Comparison of ENCODE assay signal across 17 cellular contexts in the genomic region with DNA sequence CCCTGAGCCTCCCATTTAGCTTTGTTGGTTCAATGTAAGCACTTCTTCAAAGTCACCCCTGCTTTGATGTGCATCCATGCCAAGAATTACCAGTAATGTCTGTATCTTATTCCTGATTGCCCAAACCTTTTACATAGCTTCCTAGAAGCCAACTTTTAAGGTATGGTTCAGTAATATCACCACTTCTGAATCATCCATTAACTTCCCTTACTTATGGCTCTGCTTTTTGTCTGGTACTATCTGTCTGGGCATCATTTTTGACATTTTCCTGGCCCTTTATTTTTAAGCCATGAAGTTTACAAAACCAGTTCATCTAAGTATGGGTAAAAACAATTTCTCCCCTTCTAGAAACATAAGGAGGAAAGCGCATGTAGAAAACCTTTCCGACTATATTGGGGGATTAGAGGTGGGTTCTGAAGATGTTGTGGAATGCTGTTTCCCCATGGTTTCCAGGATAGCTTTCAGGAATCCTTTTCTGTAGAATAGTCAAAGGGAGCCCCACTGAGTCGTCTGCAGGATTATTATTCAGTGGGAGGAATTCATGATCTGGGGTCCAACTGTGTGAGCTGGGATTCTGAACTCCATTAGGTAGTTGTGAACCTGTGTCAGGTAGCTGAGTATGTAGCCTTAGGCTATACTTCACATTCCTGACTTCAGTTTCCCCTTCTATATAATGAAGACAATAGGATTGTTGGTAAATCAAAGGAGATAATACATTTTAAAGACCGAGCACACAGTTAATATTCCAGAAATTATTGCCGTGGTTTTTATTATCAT.
DNase-seq lines count a peak whose midpoint lies in the region; ATAC-seq and TF ChIP-seq lines count a peak whose summit lies in the region.
"Had no signal": no experiment of that assay in that cellular context is flagged by ENCODE, and none has a peak within 500 bp of the region (broad histone marks: within the 10 kb centered on the region; RNA-seq: fewer than 3 reads in every experiment).

No MANE protein-coding gene starts in this region.

- H3K27me3 Mint-ChIP-seq in GM23338 (ENCODE audit: insufficient read depth, low read depth, poor library complexity) = peaks cover 3% of the 10 kb centered on the region
- peaks cover 3% of the 10 kb centered on the region for H3K27me3 Mint-ChIP-seq in activated CD8-positive, alpha-beta memory T cell treated with anti-CD3 and anti-CD28 coated beads, Interleukin-2, amount 10 ng/mL, durations not matched to agents 7 days and 5 days

- H3K27ac ChIP-seq in GM23338 (ENCODE audit: low read depth) (no peak overlapping the region), esophagus muscularis mucosa (replicated peaks in 1 of 4) (no peak overlapping the region), RWPE1 (no peak overlapping the region)
- H3K27ac ChIP-seq: BLaER1, HL-60 had no signal

- H3K36me3 ChIP-seq in GM23338 (ENCODE audit: insufficient read depth) (no peaks in the 10 kb centered on the region), esophagus muscularis mucosa (no peaks in the 10 kb centered on the region), neuron (ENCODE audit: insufficient read depth, low read length) (no peaks in the 10 kb centered on the region)
- H3K36me3 ChIP-seq: BLaER1, HAP-1 had no signal

- CTCF ChIA-PET in RWPE1 (lab: Yijun Ruan, JAX) = no interaction called here
- CTCF ChIA-PET in activated CD8-positive, alpha-beta memory T cell treated with anti-CD3 and anti-CD28 coated beads, Interleukin-2, amount 10 ng/mL, durations not matched to agents 7 days and 5 days (lab: Charles Lee) = no interaction called here

- intact Hi-C loops in esophagus muscularis mucosa (cut with DNase I) = no loop called here

- peaks cover 16% of the 10 kb centered on the region for H3K4me1 Mint-ChIP-seq in GM23338
- H3K4me1 Mint-ChIP-seq in activated CD8-positive, alpha-beta memory T cell treated with anti-CD3 and anti-CD28 coated beads, Interleukin-2, amount 10 ng/mL, durations not matched to agents 7 days and 5 days = no peaks in the 10 kb centered on the region
- H3K4me1 Mint-ChIP-seq: CD14-positive monocyte; CD4-positive, alpha-beta memory T cell had no signal

- H3K9me2 ChIP-seq in GM23338 (ENCODE audit: insufficient read depth) = no peaks in the 10 kb centered on the region

- H3K4me3 ChIP-seq in GM23338 = no peak overlapping the region
- no peak overlapping the region for H3K4me3 ChIP-seq in esophagus muscularis mucosa
- H3K4me3 ChIP-seq in neuron (ENCODE audit: low read length) = no peak overlapping the region
- H3K4me3 ChIP-seq: BLaER1, HAP-1 had no signal

- H3K4me3 Mint-ChIP-seq in GM23338 = no peak overlapping the region
- no peak overlapping the region for H3K4me3 Mint-ChIP-seq in activated CD8-positive, alpha-beta memory T cell treated with anti-CD3 and anti-CD28 coated beads, Interleukin-2, amount 10 ng/mL, durations not matched to agents 7 days and 5 days
- H3K4me3 Mint-ChIP-seq: CD14-positive monocyte had no signal

- H3K9me3 Mint-ChIP-seq in GM23338 = no peaks in the 10 kb centered on the region
- no peaks in the 10 kb centered on the region for H3K9me3 Mint-ChIP-seq in activated CD8-positive, alpha-beta memory T cell treated with anti-CD3 and anti-CD28 coated beads, Interleukin-2, amount 10 ng/mL, durations not matched to agents 7 days and 5 days (ENCODE audit: low read depth)
- H3K9me3 Mint-ChIP-seq: CD4-positive, alpha-beta memory T cell had no signal

- ATAC-seq in GM23338 = peak; percentile 67
- ATAC-seq in SK-N-SH treated with all-trans-retinoic acid at 6 μM for 48 hours = peak; percentile 74
- ATAC-seq in left lobe of liver = no peak
- ATAC-seq in activated CD8-positive, alpha-beta memory T cell treated with anti-CD3 and anti-CD28 coated beads, Interleukin-2, amount 10 ng/mL, durations not matched to agents 7 days and 5 days = no peak

- H3K4me2 ChIP-seq in GM23338 = no peak overlapping the region

- no peak for TF ChIP-seq POLR2A in esophagus muscularis mucosa (IDR thresholded peaks at IDR 0.05; ENCODE audit: low read depth)

- POLR2A ChIA-PET in RWPE1 (lab: Yijun Ruan, JAX; ENCODE audit: low non-redundant PET) = no interaction called here

- H3K9me3 ChIP-seq in esophagus muscularis mucosa (no peaks in the 10 kb centered on the region), neuron (ENCODE audit: low read length) (no peaks in the 10 kb centered on the region)
- H3K9me3 ChIP-seq: BLaER1, HAP-1 had no signal

- DNase-seq in GM23338 (ENCODE audit: low spot score) (peak; percentile 15), esophagus muscularis mucosa (ENCODE audit: extremely low spot score) (peak; percentile 42), left lobe of liver (ENCODE audit: low spot score) (no peak), RWPE1 (ENCODE audit: low spot score) (no peak)
- DNase-seq in activated CD8-positive, alpha-beta memory T cell treated with anti-CD3 and anti-CD28 coated beads, Interleukin-2, amount 10 ng/mL, durations not matched to agents 7 days and 5 days = no peak
- DNase-seq: 8988T; CD4-positive, alpha-beta memory T cell; DMS153; DMS79; GF-D8; IMR-90 had no signal

- no peaks in the 10 kb centered on the region for H3F3A ChIP-seq in GM23338 (replicated peaks; ENCODE audit: low read depth)

- no peak overlapping the region for H2AFZ ChIP-seq in GM23338
- peak overlapping the region; percentile 2 for H2AFZ ChIP-seq in neuron (ENCODE audit: low read depth, low read length)

- H3K36me3 Mint-ChIP-seq in GM23338 (ENCODE audit: low read depth) = no peaks in the 10 kb centered on the region
- H3K36me3 Mint-ChIP-seq in activated CD8-positive, alpha-beta memory T cell treated with anti-CD3 and anti-CD28 coated beads, Interleukin-2, amount 10 ng/mL, durations not matched to agents 7 days and 5 days = no peaks in the 10 kb centered on the region
- H3K36me3 Mint-ChIP-seq: CD14-positive monocyte; CD4-positive, alpha-beta memory T cell had no signal

- TF ChIP-seq EP300 in esophagus muscularis mucosa (IDR thresholded peaks at IDR 0.05) = no peak

- WGBS in esophagus muscularis mucosa = 88% methylated on average over 5 of the region's 5 CpGs

- H3K4me1 ChIP-seq in GM23338 (ENCODE audit: insufficient read depth) (0 out of 2 replicates have a peak, but pooled peaks cover 4% of the 10 kb centered on the region), esophagus muscularis mucosa (no peaks in the 10 kb centered on the region), neuron (ENCODE audit: insufficient read depth, low read length) (peaks cover 25% of the 10 kb centered on the region)
- H3K4me1 ChIP-seq: HAP-1 had no signal

- no peaks in the 10 kb centered on the region for H3K79me2 ChIP-seq in GM23338 (replicated peaks; ENCODE audit: insufficient read depth)

- no peaks in the 10 kb centered on the region for H4K20me1 ChIP-seq in GM23338 (replicated peaks; ENCODE audit: insufficient read depth)
- H4K20me1 ChIP-seq: BLaER1 had no signal

- H3K27me3 ChIP-seq in GM23338 (ENCODE audit: insufficient read depth) (no peaks in the 10 kb centered on the region), esophagus muscularis mucosa (no peaks in the 10 kb centered on the region), neuron (ENCODE audit: insufficient read depth, low read length) (no peaks in the 10 kb centered on the region)
- H3K27me3 ChIP-seq: BLaER1 had no signal

- no peak overlapping the region for H3K27ac Mint-ChIP-seq in GM23338
- H3K27ac Mint-ChIP-seq in activated CD8-positive, alpha-beta memory T cell treated with anti-CD3 and anti-CD28 coated beads, Interleukin-2, amount 10 ng/mL, durations not matched to agents 7 days and 5 days = no peak overlapping the region
- H3K27ac Mint-ChIP-seq: CD4-positive, alpha-beta memory T cell had no signal

- TF ChIP-seq CTCF in GM23338 (conservative IDR thresholded peaks at IDR 0.05; ENCODE audit: low read depth in 2 of 2) = no peak
- TF ChIP-seq CTCF in esophagus muscularis mucosa (IDR thresholded peaks at IDR 0.05) = no peak
- no peak for TF ChIP-seq CTCF in RWPE1 (conservative IDR thresholded peaks at IDR 0.05; ENCODE audit: low read depth)

TF ChIP-seq in GM23338, 12 proteins besides CTCF, POLR2A, EP300 and RAD21 (continues in another document):
- TF ChIP-seq STAT1 (IDR thresholded peaks at IDR 0.05; ENCODE audit: unreplicated experiment) (no peak), NANOG (IDR thresholded peaks at IDR 0.05; ENCODE audit: borderline replicate concordance) (no peak), EZH2 (IDR thresholded peaks at IDR 0.05; ENCODE audit: low read depth, unreplicated experiment) (no peak)

TF ChIP-seq in SK-N-SH treated with all-trans-retinoic acid at 6 μM for 48 hours, 23 proteins besides CTCF, POLR2A, EP300 and RAD21:
- peak; percentile 92 for TF ChIP-seq ISL1 (CRISPR knock-in tag; IDR thresholded peaks at IDR 0.05)
- TF ChIP-seq ZNF8 (CRISPR knock-in tag; IDR thresholded peaks at IDR 0.05) = no peak
TF ChIP-seq in SK-N-SH treated with all-trans-retinoic acid at 6 μM for 48 hours: peak in this region for 1.

Comparison
In these comparisons a context has a peak if more than half of its experiments do, and no peak if none do; other contexts are left out.
1. ATAC-seq: peak in GM23338 (single experiment) and SK-N-SH treated with all-trans-retinoic acid at 6 μM for 48 hours (single experiment); none in left lobe of liver (single experiment) and activated CD8-positive, alpha-beta memory T cell treated with anti-CD3 and anti-CD28 coated beads, Interleukin-2, amount 10 ng/mL, durations not matched to agents 7 days and 5 days (single experiment).
2. DNase-seq: peak in GM23338 (single experiment) and esophagus muscularis mucosa (single experiment); none in left lobe of liver (single experiment), RWPE1 (single experiment) and activated CD8-positive, alpha-beta memory T cell treated with anti-CD3 and anti-CD28 coated beads, Interleukin-2, amount 10 ng/mL, durations not matched to agents 7 days and 5 days (single experiment).